Comparison of ENCODE assay signal across 1 cellular context in the genomic region with DNA sequence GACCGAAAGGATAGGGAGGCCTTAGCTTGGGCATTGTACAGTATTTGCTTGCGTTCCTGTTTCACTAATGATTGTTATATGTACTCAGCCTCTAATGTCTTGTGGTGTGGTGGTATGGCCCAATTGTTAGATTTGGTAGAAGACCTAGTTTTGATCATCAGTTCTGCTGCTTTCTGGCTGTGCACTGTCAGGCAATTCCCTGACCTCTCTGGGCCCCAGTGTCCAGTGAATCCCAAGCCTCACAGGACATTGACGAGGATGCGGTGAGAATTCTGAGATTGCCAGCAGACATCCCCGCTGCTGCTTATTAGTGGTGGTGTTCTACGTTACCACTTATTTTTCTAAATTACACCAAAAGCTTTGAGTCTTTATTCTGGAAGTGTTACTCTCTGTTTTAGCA.
TF ChIP-seq lines count a peak whose summit lies in the region.

No MANE protein-coding gene starts in this region.

TF ChIP-seq in HepG2, 621 proteins besides CTCF, POLR2A, EP300 and RAD21:
- TF ChIP-seq, protein P1, sequence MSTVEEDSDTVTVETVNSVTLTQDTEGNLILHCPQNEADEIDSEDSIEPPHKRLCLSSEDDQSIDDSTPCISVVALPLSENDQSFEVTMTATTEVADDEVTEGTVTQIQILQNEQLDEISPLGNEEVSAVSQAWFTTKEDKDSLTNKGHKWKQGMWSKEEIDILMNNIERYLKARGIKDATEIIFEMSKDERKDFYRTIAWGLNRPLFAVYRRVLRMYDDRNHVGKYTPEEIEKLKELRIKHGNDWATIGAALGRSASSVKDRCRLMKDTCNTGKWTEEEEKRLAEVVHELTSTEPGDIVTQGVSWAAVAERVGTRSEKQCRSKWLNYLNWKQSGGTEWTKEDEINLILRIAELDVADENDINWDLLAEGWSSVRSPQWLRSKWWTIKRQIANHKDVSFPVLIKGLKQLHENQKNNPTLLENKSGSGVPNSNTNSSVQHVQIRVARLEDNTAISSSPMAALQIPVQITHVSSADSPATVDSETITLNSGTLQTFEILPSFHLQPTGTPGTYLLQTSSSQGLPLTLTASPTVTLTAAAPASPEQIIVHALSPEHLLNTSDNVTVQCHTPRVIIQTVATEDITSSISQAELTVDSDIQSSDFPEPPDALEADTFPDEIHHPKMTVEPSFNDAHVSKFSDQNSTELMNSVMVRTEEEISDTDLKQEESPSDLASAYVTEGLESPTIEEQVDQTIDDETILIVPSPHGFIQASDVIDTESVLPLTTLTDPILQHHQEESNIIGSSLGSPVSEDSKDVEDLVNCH (CRISPR knock-in tag; IDR thresholded peaks at IDR 0.05), result no peak
- peak; percentile 91 for TF ChIP-seq ZNF768 (CRISPR knock-in tag; IDR thresholded peaks at IDR 0.05)
